ENCODE assay signal across 16 cellular contexts in genomic region chr15:33844186-33844585, GRCh38.
DNase-seq lines count a peak whose midpoint lies in the region; ATAC-seq, FAIRE-seq and TF ChIP-seq lines count a peak whose summit lies in the region.
"Had no signal": no experiment of that assay in that cellular context is flagged by ENCODE, and none has a peak within 500 bp of the region (broad histone marks: within the 10 kb centered on the region; RNA-seq: fewer than 3 reads in every experiment).

No MANE protein-coding gene starts in this region.

- H3K4me2 ChIP-seq in A549, result peak overlapping the region; percentile 29; the same call in 2 of the 3 replicates
- peak overlapping the region in 1 of 2 experiments; percentile 50; a peak in 2 of 4 replicates for H3K4me2 ChIP-seq in H1 (ENCODE audit: insufficient read depth in 1 of 2, low read depth in 2 of 2, low read length in 2 of 2)

- H2AFZ ChIP-seq in H1 (ENCODE audit: low read length), result no peak overlapping the region

- no peak overlapping the region for H4K91ac ChIP-seq in H1 (replicated peaks; ENCODE audit: insufficient read length, low read length)

- H3K79me2 ChIP-seq in H1 (ENCODE audit: control insufficient read depth in 1 of 2, insufficient read depth in 2 of 2, low read length in 2 of 2), result no peaks in the 10 kb centered on the region

- ATAC-seq in A549, result no peak; a peak in 1 of 6 replicates
- ATAC-seq in gastrocnemius medialis, result no peak
- no peak for ATAC-seq in GM19324 (IDR thresholded peaks at IDR 0.05; ENCODE audit: low FRiP score, unreplicated experiment)
- ATAC-seq: GM12878, K562 had no signal

- H3K4me1 ChIP-seq in A549 (peaks cover 8% of the 10 kb centered on the region; the same call in 2 of the 3 replicates), HUES6 (ENCODE audit: control insufficient read depth, insufficient read depth, low read length) (peaks cover 19% of the 10 kb centered on the region), H1 (replicated peaks in 1 of 4; ENCODE audit: control insufficient read depth in 3 of 4, insufficient read depth in 4 of 4, low read length in 3 of 4) (peaks cover 0 to 9% (median 5%) of the 10 kb centered on the region in 4 experiments; a peak in 6 of 7 replicates), iPS-18a (ENCODE audit: control insufficient read depth, low read depth, low read length) (peaks cover 16% of the 10 kb centered on the region), gastrocnemius medialis (no peaks in the 10 kb centered on the region), BE2C (no peaks in the 10 kb centered on the region)

- no peaks in the 10 kb centered on the region for H3K23me2 ChIP-seq in H1 (ENCODE audit: low read depth, low read length)

- TF ChIP-seq RAD21 in A549 (conservative IDR thresholded peaks at IDR 0.05 in 1 of 2, IDR thresholded peaks at IDR 0.05 in 1 of 2) (no peak), H1 (IDR thresholded peaks at IDR 0.05 in 1 of 2, conservative IDR thresholded peaks at IDR 0.05 in 1 of 2; ENCODE audit: low read depth in 2 of 2, low read length in 2 of 2) (no peak)

- no peak overlapping the region for H4K8ac ChIP-seq in H1 (ENCODE audit: extremely low read depth, insufficient read depth, low read length)

- no peak overlapping the region for H3K27ac ChIP-seq in A549
- peak overlapping the region; percentile 80 for H3K27ac ChIP-seq in HUES6 (ENCODE audit: low read depth, low read length)
- no peak overlapping the region for H3K27ac ChIP-seq in H1 (ENCODE audit: low read depth, low read length)
- no peak overlapping the region for H3K27ac ChIP-seq in iPS-18a (ENCODE audit: low read length)
- H3K27ac ChIP-seq in gastrocnemius medialis, result no peak overlapping the region
- H3K27ac ChIP-seq: 22Rv1 had no signal

- H3K4ac ChIP-seq in H1 (replicated peaks; ENCODE audit: insufficient read length, low read depth, low read length), result no peak overlapping the region

- WGBS in A549 (ENCODE audit: missing lambda C conversion rate), result 68% methylated on average over 4 of the region's 4 CpGs
- 60% methylated on average over 4 of the region's 4 CpGs; no CpG with 5 or more reads in 1 of the 2 experiments for WGBS in H1 (ENCODE audit: extremely low coverage in 1 of 2, insufficient coverage in 1 of 2, insufficient read length in 1 of 2, insufficient replicate concordance in 2 of 2, low coverage in 1 of 2, low lambda C conversion rate in 2 of 2, missing lambda C conversion rate in 1 of 2), 2 experiments

- no peak overlapping the region for H3K56ac ChIP-seq in H1 (replicated peaks; ENCODE audit: insufficient read length, low read depth, low read length)

- TF ChIP-seq CTCF in A549 (IDR thresholded peaks at IDR 0.05), result no peak
- TF ChIP-seq CTCF in H1 (IDR thresholded peaks at IDR 0.05; ENCODE audit: control extremely low read depth in 1 of 3, insufficient read depth in 1 of 3, low read depth in 1 of 3, low read length in 3 of 3), result no peak
- TF ChIP-seq CTCF in gastrocnemius medialis (IDR thresholded peaks at IDR 0.05 in 4 of 5, conservative IDR thresholded peaks at IDR 0.05 in 1 of 5), result no peak
- no peak for TF ChIP-seq CTCF in BE2C (IDR thresholded peaks at IDR 0.05; ENCODE audit: low read depth, low read length)

- H2BK15ac ChIP-seq in H1 (ENCODE audit: low read length), result no peak overlapping the region

- POLR2A ChIA-PET in A549 (lab: Yijun Ruan, JAX) (no interaction called here), H1 (lab: Charles Lee; ENCODE audit: partially characterized antibody) (no interaction called here)

- in situ Hi-C loops in gastrocnemius medialis (cut with MboI; ENCODE audit: low sequenced_read_pairs in 4 of 4), result no loop called here

- CTCF ChIA-PET in A549 (lab: Yijun Ruan, JAX), result interaction anchor here (0.5 kb wide), 1 partner anchor 120 kb away, joined by 3 read pairs; no protein-coding TSS in a partner anchor
- CTCF ChIA-PET in H1 (lab: Charles Lee; ENCODE audit: partially characterized antibody), result interaction anchor here (1.0 kb wide), 1 partner anchor 65 kb away, joined by 3 read pairs; no protein-coding TSS in a partner anchor

- no peak for FAIRE-seq in A549 (lab: Jason Lieb, UNC)
- FAIRE-seq in H1 (lab: Jason Lieb, UNC), result peak; percentile 75
- FAIRE-seq: GM12878, K562 had no signal

- no peak overlapping the region for H2BK12ac ChIP-seq in H1 (ENCODE audit: low read depth, low read length)

- H3K18ac ChIP-seq in H1 (ENCODE audit: extremely low read depth, low read length), result no peak overlapping the region

- H2BK5ac ChIP-seq in H1 (ENCODE audit: low read depth, low read length), result no peak overlapping the region

- no peak for TF ChIP-seq POLR2A in A549 (IDR thresholded peaks at IDR 0.05; ENCODE audit: low read length)
- no peak for TF ChIP-seq POLR2A in H1 (IDR thresholded peaks at IDR 0.05; ENCODE audit: control extremely low read depth in 1 of 2, low read depth in 2 of 2, low read length in 2 of 2)
- TF ChIP-seq POLR2A in gastrocnemius medialis (IDR thresholded peaks at IDR 0.05), result no peak

- H3K27me3 ChIP-seq in HUES6 (ENCODE audit: control insufficient read depth, insufficient read depth, low read length) (no peaks in the 10 kb centered on the region), H1 (replicated peaks in 1 of 4; ENCODE audit: control insufficient read depth in 3 of 4, extremely low read depth in 1 of 4, insufficient read depth in 3 of 4, low read length in 3 of 4) (no peaks in the 10 kb centered on the region), iPS-18a (ENCODE audit: control insufficient read depth, insufficient read depth, low read length) (no peaks in the 10 kb centered on the region), gastrocnemius medialis (no peaks in the 10 kb centered on the region), BE2C (no peaks in the 10 kb centered on the region)

- DNase-seq in A549 (ENCODE audit: low read depth in 1 of 2, low spot score in 1 of 2) (no peak), H1 (ENCODE audit: low read depth in 1 of 2, low spot score in 2 of 2) (peak in 1 of 2 experiments; percentile 13), gastrocnemius medialis (no peak), BE2C (no peak)
- no peak for DNase-seq in activated CD4-positive, alpha-beta T cell treated with anti-CD3 and anti-CD28 coated beads for 4 hours
- DNase-seq: C1 segment of cervical spinal cord; Calu3; CD4-positive, alpha-beta T cell; DMS 273 treated with DMSO at 0.1 percent for 48 hours; DMS79 had no signal

- H3K14ac ChIP-seq in H1 (ENCODE audit: insufficient read length), result no peak overlapping the region

- TF ChIP-seq EP300 in A549 (IDR thresholded peaks at IDR 0.05), result no peak
- TF ChIP-seq EP300 in H1 (IDR thresholded peaks at IDR 0.05; ENCODE audit: borderline replicate concordance in 1 of 2, low read depth in 2 of 2, low read length in 2 of 2), result no peak

- no peaks in the 10 kb centered on the region for H3K79me1 ChIP-seq in H1 (ENCODE audit: low read depth, low read length)

- no peaks in the 10 kb centered on the region for H4K20me1 ChIP-seq in H1 (replicated peaks in 1 of 2; ENCODE audit: control insufficient read depth in 1 of 2, insufficient read depth in 2 of 2, low read length in 2 of 2)

- H3K36me3 ChIP-seq in HUES6 (ENCODE audit: control insufficient read depth, insufficient read depth, low read length), result no peaks in the 10 kb centered on the region; the same call in 1 of the 2 replicates
- no peaks in the 10 kb centered on the region for H3K36me3 ChIP-seq in H1 (ENCODE audit: control insufficient read depth in 2 of 4, insufficient read depth in 4 of 4, low read length in 3 of 4)
- no peaks in the 10 kb centered on the region for H3K36me3 ChIP-seq in iPS-18a (ENCODE audit: control insufficient read depth, low read depth, low read length)
- H3K36me3 ChIP-seq in gastrocnemius medialis, result no peaks in the 10 kb centered on the region
- H3K36me3 ChIP-seq in BE2C, result no peaks in the 10 kb centered on the region

- H3K4me3 ChIP-seq in A549 (no peak overlapping the region), HUES6 (ENCODE audit: low read depth, low read length) (no peak overlapping the region), H1 (ENCODE audit: extremely low read depth in 1 of 4, insufficient read depth in 2 of 4, low read depth in 3 of 4, low read length in 4 of 4) (peak overlapping the region in 1 of 4 experiments; percentile 15; a peak in 1 of 8 replicates), iPS-18a (ENCODE audit: low read length) (peak overlapping the region; percentile 18), gastrocnemius medialis (no peak overlapping the region), BE2C (ENCODE audit: low read depth, low read length) (no peak overlapping the region)
- H3K4me3 ChIP-seq: GM12878, K562 had no signal

- no peak overlapping the region for H2BK120ac ChIP-seq in H1 (replicated peaks; ENCODE audit: low read depth, low read length)

- H3K9ac ChIP-seq in HUES6 (ENCODE audit: low read length), result no peak overlapping the region
- no peak overlapping the region for H3K9ac ChIP-seq in H1 (replicated peaks in 1 of 4; ENCODE audit: extremely low read depth in 1 of 4, low read depth in 3 of 4, low read length in 3 of 4)
- H3K9ac ChIP-seq in iPS-18a (ENCODE audit: low read length), result no peak overlapping the region

- H2BK20ac ChIP-seq in H1 (ENCODE audit: low read length), result no peak overlapping the region

- intact Hi-C loops in gastrocnemius medialis (cut with DNase I; ENCODE audit: low total_unique reads), result no loop called here

- H3K9me3 ChIP-seq in A549, result no peaks in the 10 kb centered on the region
- H3K9me3 ChIP-seq in HUES6 (ENCODE audit: control insufficient read depth, insufficient read depth, low read depth, low read length), result no peaks in the 10 kb centered on the region
- no peaks in the 10 kb centered on the region for H3K9me3 ChIP-seq in H1 (ENCODE audit: insufficient read depth in 2 of 2, low read depth in 1 of 2, low read length in 1 of 2)
- no peaks in the 10 kb centered on the region for H3K9me3 ChIP-seq in iPS-18a (ENCODE audit: control insufficient read depth, low read depth, low read length)
- H3K9me3 ChIP-seq in gastrocnemius medialis, result no peaks in the 10 kb centered on the region
- no peaks in the 10 kb centered on the region for H3K9me3 ChIP-seq in BE2C

- no peak overlapping the region for H2AK5ac ChIP-seq in H1 (ENCODE audit: low read depth, low read length)

- no peak overlapping the region for H3K23ac ChIP-seq in H1 (ENCODE audit: insufficient read length)

- H4K5ac ChIP-seq in H1 (ENCODE audit: insufficient read length, low read depth, low read length), result no peak overlapping the region

TF ChIP-seq in A549, 52 proteins besides CTCF, POLR2A, EP300 and RAD21 (continues in another document):
- no peak for TF ChIP-seq BHLHE40 (IDR thresholded peaks at IDR 0.05; ENCODE audit: low read depth, low read length)
- no peak for TF ChIP-seq MAZ (IDR thresholded peaks at IDR 0.05; ENCODE audit: borderline replicate concordance, low read depth, low read length)
- no peak for TF ChIP-seq POLR2AphosphoS2 (conservative IDR thresholded peaks at IDR 0.05; ENCODE audit: low read length)
- no peak for TF ChIP-seq ZNF302 (CRISPR knock-in tag; IDR thresholded peaks at IDR 0.05)
